1 cellular context compared by ENCODE assay signal in genomic region chr2:219553168-219553417, GRCh38.
TF ChIP-seq lines count a peak whose summit lies in the region.

No MANE protein-coding gene starts in this region.

TF ChIP-seq in K562, 482 proteins besides CTCF, POLR2A, EP300 and RAD21:
- no peak for TF ChIP-seq BMI1 (IDR thresholded peaks at IDR 0.05; ENCODE audit: low read length)
- no peak for TF ChIP-seq ZFP91 (CRISPR knock-in tag; IDR thresholded peaks at IDR 0.05)
- TF ChIP-seq E2F3 (CRISPR knock-in tag; IDR thresholded peaks at IDR 0.05) = no peak
- TF ChIP-seq SIN3A (IDR thresholded peaks at IDR 0.05; ENCODE audit: borderline replicate concordance in 2 of 2, control insufficient read depth in 1 of 2, low read depth in 2 of 2, low read length in 2 of 2) = no peak
